In genomic region chr4:22217480-22217879, GRCh38 we compare ENCODE assay signal across 29 cellular contexts.
"Had no signal": no experiment of that assay in that cellular context is flagged by ENCODE, and none has a peak within 500 bp of the region (broad histone marks: within the 10 kb centered on the region; RNA-seq: fewer than 3 reads in every experiment).

No MANE protein-coding gene starts in this region.

- H3K4me1 Mint-ChIP-seq: activated CD4-positive, alpha-beta T cell treated with anti-CD3 and anti-CD28 coated beads for 36 hours; activated CD4-positive, alpha-beta T cell treated with anti-CD3 and anti-CD28 coated beads, Interleukin-2, amount 10 ng/mL, durations not matched to agents 24 days and 14 days; activated CD8-positive, alpha-beta memory T cell treated with anti-CD3 and anti-CD28 coated beads, Interleukin-2, amount 10 ng/mL, durations not matched to agents 7 days and 5 days; activated naive CD4-positive, alpha-beta T cell treated with anti-CD3 and anti-CD28 coated beads, Interleukin-2, amount 10 ng/mL, durations not matched to agents 7 days and 5 days; activated naive CD8-positive, alpha-beta T cell treated with anti-CD3 and anti-CD28 coated beads, Interleukin-2, amount 10 ng/mL, durations not matched to agents 7 days and 5 days; brain had no signal

- ATAC-seq: activated CD4-positive, alpha-beta T cell treated with anti-CD3 and anti-CD28 coated beads for 36 hours; activated CD8-positive, alpha-beta memory T cell treated with anti-CD3 and anti-CD28 coated beads, Interleukin-2, amount 10 ng/mL, durations not matched to agents 7 days and 5 days; activated CD8-positive, alpha-beta T cell treated with anti-CD3 and anti-CD28 coated beads, Interleukin-2, amount 10 ng/mL, durations not matched to agents 7 days and 5 days; activated naive CD4-positive, alpha-beta T cell treated with anti-CD3 and anti-CD28 coated beads, Interleukin-2, amount 50 U/mL, for 72 hours; activated T-cell treated with anti-CD3 and anti-CD28 coated beads, Interleukin-2, amount 50 U/mL, for 72 hours; effector memory CD8-positive, alpha-beta T cell had no signal

- H3K36me3 ChIP-seq: ascending aorta, breast epithelium, cardiac muscle cell had no signal

- H3K27me3 ChIP-seq: ascending aorta, breast epithelium, cardiac muscle cell had no signal

- H3K36me3 Mint-ChIP-seq: activated CD4-positive, alpha-beta memory T cell treated with anti-CD3 and anti-CD28 coated beads for 36 hours; activated CD8-positive, alpha-beta memory T cell treated with anti-CD3 and anti-CD28 coated beads, Interleukin-2, amount 10 ng/mL, durations not matched to agents 7 days and 5 days; activated naive CD4-positive, alpha-beta T cell treated with anti-CD3 and anti-CD28 coated beads, Interleukin-2, amount 10 ng/mL, durations not matched to agents 7 days and 5 days; activated naive CD4-positive, alpha-beta T cell treated with anti-CD3 and anti-CD28 coated beads, Interleukin-2, amount 50 U/mL, for 72 hours; activated naive CD8-positive, alpha-beta T cell treated with anti-CD3 and anti-CD28 coated beads, Interleukin-2, amount 10 ng/mL, durations not matched to agents 7 days and 5 days; brain had no signal

- DNase-seq: activated CD4-positive, alpha-beta memory T cell treated with anti-CD3 and anti-CD28 coated beads for 36 hours; activated CD4-positive, alpha-beta T cell treated with anti-CD3 and anti-CD28 coated beads for 36 hours; activated CD4-positive, alpha-beta T cell treated with anti-CD3 and anti-CD28 coated beads, Interleukin-2, amount 10 ng/mL, durations not matched to agents 24 days and 14 days; activated CD4-positive, CD25-positive, alpha-beta regulatory T cell; activated CD4-positive, CD25-positive, alpha-beta regulatory T cell treated with anti-CD3 and anti-CD28 coated beads, Interleukin-2, amount 50 U/mL, for 72 hours; activated CD8-positive, alpha-beta memory T cell treated with anti-CD3 and anti-CD28 coated beads, Interleukin-2, amount 10 ng/mL, durations not matched to agents 7 days and 5 days; activated CD8-positive, alpha-beta memory T cell treated with anti-CD3 and anti-CD28 coated beads, Interleukin-2, amount 50 U/mL, for 4 hours; activated CD8-positive, alpha-beta T cell treated with anti-CD3 and anti-CD28 coated beads, Interleukin-2, amount 10 ng/mL, durations not matched to agents 7 days and 5 days; activated gamma-delta T cell; activated naive CD4-positive, alpha-beta T cell; activated naive CD4-positive, alpha-beta T cell treated with anti-CD3 and anti-CD28 coated beads, Interleukin-2, amount 10 ng/mL, durations not matched to agents 7 days and 5 days; activated naive CD8-positive, alpha-beta T cell treated with anti-CD3 and anti-CD28 coated beads, Interleukin-2, amount 10 ng/mL, durations not matched to agents 7 days and 5 days; activated T-cell treated with anti-CD3 and anti-CD28 coated beads, Interleukin-2, amount 50 U/mL, for 1 hour; activated T-cell treated with anti-CD3 and anti-CD28 coated beads, Interleukin-2, amount 50 U/mL, for 72 hours; cortex of kidney; dermis blood vessel endothelial cell; effector CD4-positive, alpha-beta T cell; effector memory CD8-positive, alpha-beta T cell; foreskin fibroblast; head of caudate nucleus; T-helper 2 cell had no signal

- H3K9me3 Mint-ChIP-seq: activated CD4-positive, alpha-beta T cell treated with anti-CD3 and anti-CD28 coated beads, Interleukin-2, amount 10 ng/mL, durations not matched to agents 24 days and 14 days; activated naive CD4-positive, alpha-beta T cell treated with anti-CD3 and anti-CD28 coated beads, Interleukin-2, amount 10 ng/mL, durations not matched to agents 7 days and 5 days; activated naive CD4-positive, alpha-beta T cell treated with anti-CD3 and anti-CD28 coated beads, Interleukin-2, amount 50 U/mL, for 72 hours; activated naive CD8-positive, alpha-beta T cell treated with anti-CD3 and anti-CD28 coated beads, Interleukin-2, amount 10 ng/mL, durations not matched to agents 7 days and 5 days had no signal

- FAIRE-seq: colon, frontal cortex had no signal

- H3K27me3 Mint-ChIP-seq: activated CD4-positive, alpha-beta memory T cell treated with anti-CD3 and anti-CD28 coated beads for 36 hours; activated CD4-positive, alpha-beta T cell treated with anti-CD3 and anti-CD28 coated beads for 36 hours; activated CD4-positive, alpha-beta T cell treated with anti-CD3 and anti-CD28 coated beads, Interleukin-2, amount 10 ng/mL, durations not matched to agents 24 days and 14 days; activated CD8-positive, alpha-beta memory T cell treated with anti-CD3 and anti-CD28 coated beads, Interleukin-2, amount 10 ng/mL, durations not matched to agents 7 days and 5 days; activated naive CD4-positive, alpha-beta T cell treated with anti-CD3 and anti-CD28 coated beads, Interleukin-2, amount 10 ng/mL, durations not matched to agents 7 days and 5 days; activated naive CD8-positive, alpha-beta T cell treated with anti-CD3 and anti-CD28 coated beads, Interleukin-2, amount 10 ng/mL, durations not matched to agents 7 days and 5 days; effector memory CD8-positive, alpha-beta T cell had no signal

- H3K4me3 Mint-ChIP-seq: activated CD4-positive, alpha-beta memory T cell treated with anti-CD3 and anti-CD28 coated beads for 36 hours; activated CD4-positive, alpha-beta T cell treated with anti-CD3 and anti-CD28 coated beads for 36 hours; activated CD4-positive, alpha-beta T cell treated with anti-CD3 and anti-CD28 coated beads, Interleukin-2, amount 10 ng/mL, durations not matched to agents 24 days and 14 days; activated CD8-positive, alpha-beta memory T cell treated with anti-CD3 and anti-CD28 coated beads, Interleukin-2, amount 10 ng/mL, durations not matched to agents 7 days and 5 days; activated CD8-positive, alpha-beta T cell treated with anti-CD3 and anti-CD28 coated beads, Interleukin-2, amount 10 ng/mL, durations not matched to agents 7 days and 5 days; activated naive CD4-positive, alpha-beta T cell treated with anti-CD3 and anti-CD28 coated beads, Interleukin-2, amount 10 ng/mL, durations not matched to agents 7 days and 5 days; activated naive CD8-positive, alpha-beta T cell treated with anti-CD3 and anti-CD28 coated beads, Interleukin-2, amount 10 ng/mL, durations not matched to agents 7 days and 5 days; activated T-cell treated with anti-CD3 and anti-CD28 coated beads, Interleukin-2, amount 50 U/mL, for 72 hours; brain; effector memory CD8-positive, alpha-beta T cell had no signal

- H3K9me3 ChIP-seq: ascending aorta, breast epithelium had no signal

- H3K27ac ChIP-seq: ascending aorta, breast epithelium, cardiac muscle cell, epithelial cell of prostate had no signal

- H3K4me3 ChIP-seq: ascending aorta, breast epithelium, cardiac muscle cell had no signal

- H3K4me1 ChIP-seq: ascending aorta, breast epithelium had no signal

- H3K27ac Mint-ChIP-seq: activated CD4-positive, alpha-beta memory T cell treated with anti-CD3 and anti-CD28 coated beads for 36 hours; activated CD4-positive, alpha-beta T cell treated with anti-CD3 and anti-CD28 coated beads for 36 hours; activated CD4-positive, alpha-beta T cell treated with anti-CD3 and anti-CD28 coated beads, Interleukin-2, amount 10 ng/mL, durations not matched to agents 24 days and 14 days; activated CD8-positive, alpha-beta memory T cell treated with anti-CD3 and anti-CD28 coated beads, Interleukin-2, amount 10 ng/mL, durations not matched to agents 7 days and 5 days; activated CD8-positive, alpha-beta T cell treated with anti-CD3 and anti-CD28 coated beads, Interleukin-2, amount 10 ng/mL, durations not matched to agents 7 days and 5 days; activated naive CD4-positive, alpha-beta T cell treated with anti-CD3 and anti-CD28 coated beads, Interleukin-2, amount 10 ng/mL, durations not matched to agents 7 days and 5 days; activated naive CD4-positive, alpha-beta T cell treated with anti-CD3 and anti-CD28 coated beads, Interleukin-2, amount 50 U/mL, for 72 hours; activated naive CD8-positive, alpha-beta T cell treated with anti-CD3 and anti-CD28 coated beads, Interleukin-2, amount 10 ng/mL, durations not matched to agents 7 days and 5 days; activated T-cell treated with anti-CD3 and anti-CD28 coated beads, Interleukin-2, amount 50 U/mL, for 72 hours; brain; effector memory CD8-positive, alpha-beta T cell had no signal
